Comparison of ENCODE assay signal across 16 cellular contexts in the genomic region with DNA sequence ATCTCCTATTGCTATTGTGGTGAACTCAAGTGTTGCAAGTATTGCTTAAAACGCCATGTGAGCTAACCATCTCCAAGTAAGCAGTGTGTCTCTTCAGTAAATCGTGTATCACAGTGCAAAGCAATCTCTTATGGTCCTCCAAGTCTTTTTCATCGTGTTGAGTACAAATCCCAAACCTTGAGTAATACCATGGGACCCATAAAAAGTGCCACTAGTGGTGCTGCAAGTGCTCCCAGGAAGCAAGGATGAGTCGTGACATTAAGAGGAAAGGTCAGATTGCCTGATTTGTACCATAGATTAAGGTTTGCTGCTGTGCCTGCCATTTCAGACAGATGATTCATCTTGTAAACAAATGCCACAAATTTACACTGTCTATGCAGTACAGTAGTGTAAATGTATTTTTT.
A peak's percentile ranks its signal among the peaks of the same experiment; 100 is the strongest.
DNase-seq lines count a peak whose midpoint lies in the region; ATAC-seq, FAIRE-seq and TF ChIP-seq lines count a peak whose summit lies in the region.
"Had no signal": no experiment of that assay in that cellular context is flagged by ENCODE, and none has a peak within 500 bp of the region (broad histone marks: within the 10 kb centered on the region; RNA-seq: fewer than 3 reads in every experiment).

No MANE protein-coding gene starts in this region.

- H3K36me3 Mint-ChIP-seq in activated T-cell treated with anti-CD3 and anti-CD28 coated beads, Interleukin-2, amount 50 U/mL, for 24 hours (ENCODE audit: low read depth): no peaks in the 10 kb centered on the region
- H3K36me3 Mint-ChIP-seq: naive B cell, T-cell had no signal

- POLR2A ChIA-PET in HepG2 (lab: Yijun Ruan, JAX): no interaction called here

- no peak for TF ChIP-seq EP300 in HepG2 (IDR thresholded peaks at IDR 0.05; ENCODE audit: low read depth in 2 of 2, low read length in 2 of 2)
- no peak for TF ChIP-seq EP300 in HepG2 (CRISPR knock-in tag; IDR thresholded peaks at IDR 0.05; ENCODE audit: borderline replicate concordance)

- H3K4me3 ChIP-seq in NB4 (ENCODE audit: low read depth, low read length) (no peak overlapping the region), mammary epithelial cell (replicated peaks in 1 of 3; ENCODE audit: insufficient read depth in 1 of 3, low read depth in 2 of 3, low read length in 3 of 3) (no peak overlapping the region), HepG2 (replicated peaks in 1 of 3; ENCODE audit: insufficient read depth in 1 of 3, low read depth in 2 of 3, low read length in 3 of 3) (no peak overlapping the region)
- H3K4me3 ChIP-seq: ascending aorta, vagina had no signal

- no peak for TF ChIP-seq RAD21 in HepG2 (CRISPR knock-in tag; IDR thresholded peaks at IDR 0.05)

- dilution Hi-C loops in mammary epithelial cell (cut with HindIII; ENCODE audit: low sequenced_read_pairs): no loop called here

- in situ Hi-C loops in mammary epithelial cell (cut with MboI; ENCODE audit: low sequenced_read_pairs in 2 of 2) (no loop called here), HepG2 (cut with HindIII; ENCODE audit: extremely low pct_ligation_motif_present, low pct_unique_long_range_greater_than_20kb) (no loop called here)

- 73% methylated on average over 4 of the region's 4 CpGs for WGBS in mammary epithelial cell (ENCODE audit: low coverage, missing lambda C conversion rate)
- WGBS in HepG2 (ENCODE audit: low lambda C conversion rate): 2% methylated on average over 4 of the region's 4 CpGs

- H3K4me1 ChIP-seq in mammary epithelial cell (ENCODE audit: insufficient read depth, low read length) (no peaks in the 10 kb centered on the region), HepG2 (ENCODE audit: insufficient read depth, low read length) (no peaks in the 10 kb centered on the region)
- H3K4me1 ChIP-seq: ascending aorta, vagina had no signal

- intact Hi-C loops in mammary epithelial cell (cut with micrococcal nuclease): no loop called here
- intact Hi-C loops in HepG2 (cut with micrococcal nuclease; ENCODE audit: unreplicated experiment): no loop called here

- TF ChIP-seq CTCF in NB4 (IDR thresholded peaks at IDR 0.05; ENCODE audit: low read depth, low read length): no peak
- no peak for TF ChIP-seq CTCF in mammary epithelial cell (conservative IDR thresholded peaks at IDR 0.05 in 1 of 2, IDR thresholded peaks at IDR 0.05 in 1 of 2; ENCODE audit: extremely low read depth in 1 of 2, insufficient read depth in 1 of 2, low read depth in 1 of 2, low read length in 2 of 2)
- no peak for TF ChIP-seq CTCF in HepG2 (CRISPR knock-in tag; IDR thresholded peaks at IDR 0.05)

- H3K27me3 ChIP-seq in mammary epithelial cell (ENCODE audit: insufficient read depth, low read length) (peaks cover 2% of the 10 kb centered on the region), HepG2 (ENCODE audit: control insufficient read depth in 1 of 2, insufficient read depth in 2 of 2, low read length in 2 of 2) (no peaks in the 10 kb centered on the region)
- H3K27me3 ChIP-seq: ascending aorta, vagina had no signal

- ATAC-seq in HepG2 (peak; percentile 48; the same call in 1 of the 3 replicates), HG03025 (IDR thresholded peaks at IDR 0.05; ENCODE audit: low FRiP score, unreplicated experiment) (no peak)
- ATAC-seq: left colon, T-cell had no signal

- TF ChIP-seq POLR2A in NB4 (IDR thresholded peaks at IDR 0.05; ENCODE audit: extremely low read depth, insufficient read length): no peak
- TF ChIP-seq POLR2A in HepG2 (IDR thresholded peaks at IDR 0.05; ENCODE audit: insufficient read depth in 1 of 2, low read depth in 2 of 2, low read length in 2 of 2): no peak

- H4K20me1 ChIP-seq in mammary epithelial cell (ENCODE audit: insufficient read depth, low read length): no peaks in the 10 kb centered on the region
- no peaks in the 10 kb centered on the region for H4K20me1 ChIP-seq in HepG2 (ENCODE audit: insufficient read depth, low read length)

- H2AFZ ChIP-seq in mammary epithelial cell (ENCODE audit: low read depth, low read length): no peak overlapping the region
- no peak overlapping the region for H2AFZ ChIP-seq in HepG2 (ENCODE audit: low read length)

- no peaks in the 10 kb centered on the region for H3K4me1 Mint-ChIP-seq in activated T-cell treated with anti-CD3 and anti-CD28 coated beads, Interleukin-2, amount 50 U/mL, for 24 hours (ENCODE audit: low read depth)
- H3K4me1 Mint-ChIP-seq: naive B cell, T-cell had no signal

- BruUV-seq in mammary epithelial cell (replicated peaks; lab: Mats Ljungman, UMichigan) (no TSS peak), HepG2 (replicated peaks; lab: Mats Ljungman, UMichigan) (no TSS peak)

- H3K36me3 ChIP-seq in mammary epithelial cell (ENCODE audit: insufficient read depth, low read length) (no peaks in the 10 kb centered on the region), HepG2 (replicated peaks in 1 of 2; ENCODE audit: control insufficient read depth in 1 of 2, insufficient read depth in 2 of 2, low read length in 2 of 2) (no peaks in the 10 kb centered on the region)
- H3K36me3 ChIP-seq: ascending aorta, vagina had no signal

- FAIRE-seq in HepG2 (lab: Jason Lieb, UNC): no peak

- no peaks in the 10 kb centered on the region for H3K79me2 ChIP-seq in mammary epithelial cell (ENCODE audit: insufficient read depth, low read length)
- H3K79me2 ChIP-seq in HepG2 (ENCODE audit: insufficient read depth, low read length): no peaks in the 10 kb centered on the region

- H3K9ac ChIP-seq in mammary epithelial cell (ENCODE audit: insufficient read depth, low read length) (no peak overlapping the region), HepG2 (ENCODE audit: insufficient read depth, low read depth, low read length) (no peak overlapping the region)

- CTCF ChIA-PET in mammary epithelial cell (lab: Charles Lee; ENCODE audit: low non-redundant PET): no interaction called here
- CTCF ChIA-PET in HepG2 (lab: Yijun Ruan, JAX; ENCODE audit: low intra/inter-chr PET ratio, low total read pairs): no interaction called here

- H3K9me3 ChIP-seq in mammary epithelial cell (replicated peaks; ENCODE audit: insufficient read depth, low read length) (no peaks in the 10 kb centered on the region), HepG2 (ENCODE audit: low read length) (no peaks in the 10 kb centered on the region)
- H3K9me3 ChIP-seq: ascending aorta, vagina had no signal

- H3K27ac ChIP-seq in mammary epithelial cell (ENCODE audit: insufficient read depth, low read depth, low read length): no peak overlapping the region
- no peak overlapping the region for H3K27ac ChIP-seq in HepG2 (ENCODE audit: extremely low read length, insufficient read depth, low read length)
- H3K27ac ChIP-seq: ascending aorta, vagina had no signal

- H3K4me2 ChIP-seq in mammary epithelial cell (ENCODE audit: insufficient read depth, low read depth, low read length): no peak overlapping the region
- no peak overlapping the region for H3K4me2 ChIP-seq in HepG2 (ENCODE audit: low read depth, low read length)

- H3K9me3 Mint-ChIP-seq in activated T-cell treated with anti-CD3 and anti-CD28 coated beads, Interleukin-2, amount 50 U/mL, for 24 hours: no peaks in the 10 kb centered on the region
- H3K9me3 Mint-ChIP-seq: naive B cell, T-cell had no signal

- H3K27me3 Mint-ChIP-seq in activated T-cell treated with anti-CD3 and anti-CD28 coated beads, Interleukin-2, amount 50 U/mL, for 24 hours: no peaks in the 10 kb centered on the region
- H3K27me3 Mint-ChIP-seq: naive B cell, T-cell had no signal

- DNase-seq in DMS53 treated with DMSO at 0.1 percent for 48 hours (lab: John Stamatoyannopoulos, UW; ENCODE audit: unreplicated experiment): peak; percentile 57
- peak; percentile 6 for DNase-seq in NB4 (ENCODE audit: low read depth)
- peak; percentile 17 for DNase-seq in mammary epithelial cell
- DNase-seq in HepG2 (ENCODE audit: low spot score): no peak
- DNase-seq in UCSD-AML1 (lab: John Stamatoyannopoulos, UW; ENCODE audit: unreplicated experiment): no peak
- no peak for DNase-seq in activated T-cell treated with anti-CD3 and anti-CD28 coated beads, Interleukin-2, amount 50 U/mL, for 24 hours
- DNase-seq in NCI-H2107 treated with DMSO at 0.1 percent for 48 hours (lab: John Stamatoyannopoulos, UW; ENCODE audit: unreplicated experiment): no peak
- DNase-seq: activated CD4-positive, alpha-beta T cell treated with anti-CD3 and anti-CD28 coated beads for 1 hour; GF-D8; left colon; naive B cell; stimulated activated naive CD4-positive, alpha-beta T cell; T-cell had no signal

- no peak overlapping the region for H3K27ac Mint-ChIP-seq in activated T-cell treated with anti-CD3 and anti-CD28 coated beads, Interleukin-2, amount 50 U/mL, for 24 hours
- H3K27ac Mint-ChIP-seq: naive B cell, T-cell had no signal

- H3K4me3 Mint-ChIP-seq in activated T-cell treated with anti-CD3 and anti-CD28 coated beads, Interleukin-2, amount 50 U/mL, for 24 hours: no peak overlapping the region
- H3K4me3 Mint-ChIP-seq: naive B cell, T-cell had no signal

TF ChIP-seq in HepG2, 621 proteins besides CTCF, POLR2A, EP300 and RAD21:
- no peak for TF ChIP-seq ZNF589 (CRISPR knock-in tag; conservative IDR thresholded peaks at IDR 0.05)
- no peak for TF ChIP-seq HOXA7 (CRISPR knock-in tag; IDR thresholded peaks at IDR 0.05)
- peak; percentile 43; the same call in 1 of the 2 replicates for TF ChIP-seq FOSL2 (CRISPR knock-in tag; IDR thresholded peaks at IDR 0.05)

Comparison
In these comparisons a context has a peak if more than half of its experiments do, and no peak if none do; other contexts are left out.
1. DNase-seq: peak in DMS53 treated with DMSO at 0.1 percent for 48 hours (single experiment), NB4 (single experiment) and mammary epithelial cell (single experiment); none in HepG2 (single experiment), UCSD-AML1 (single experiment), activated T-cell treated with anti-CD3 and anti-CD28 coated beads, Interleukin-2, amount 50 U/mL, for 24 hours (single experiment) and NCI-H2107 treated with DMSO at 0.1 percent for 48 hours (single experiment).